In genomic region chr13:109870281-109871017, GRCh38 we compare ENCODE assay signal across 15 cellular contexts.
DNase-seq lines count a peak whose midpoint lies in the region; FAIRE-seq and TF ChIP-seq lines count a peak whose summit lies in the region.
"Had no signal": no experiment of that assay in that cellular context is flagged by ENCODE, and none has a peak within 500 bp of the region (broad histone marks: within the 10 kb centered on the region; RNA-seq: fewer than 3 reads in every experiment).

No MANE protein-coding gene starts in this region.

- H2AFZ ChIP-seq in H1 (ENCODE audit: low read length): no peak overlapping the region

- H3K36me3 Mint-ChIP-seq in activated naive CD8-positive, alpha-beta T cell: no peaks in the 10 kb centered on the region
- H3K36me3 Mint-ChIP-seq in activated naive CD8-positive, alpha-beta T cell treated with anti-CD3 and anti-CD28 coated beads for 36 hours: no peaks in the 10 kb centered on the region

- POLR2A ChIA-PET in H1 (lab: Charles Lee; ENCODE audit: partially characterized antibody): no interaction called here

- H2BK20ac ChIP-seq in H1 (ENCODE audit: low read length): no peak overlapping the region

- no peak overlapping the region for H4K5ac ChIP-seq in H1 (ENCODE audit: insufficient read length, low read depth, low read length)

- no peak for TF ChIP-seq EP300 in H1 (IDR thresholded peaks at IDR 0.05; ENCODE audit: borderline replicate concordance in 1 of 2, low read depth in 2 of 2, low read length in 2 of 2)

- no peak overlapping the region for H2AK5ac ChIP-seq in H1 (ENCODE audit: low read depth, low read length)

- no peaks in the 10 kb centered on the region for H3K79me1 ChIP-seq in H1 (ENCODE audit: low read depth, low read length)

- H3K9me3 ChIP-seq in H1 (ENCODE audit: insufficient read depth in 2 of 2, low read depth in 1 of 2, low read length in 1 of 2): no peaks in the 10 kb centered on the region
- no peaks in the 10 kb centered on the region for H3K9me3 ChIP-seq in thyroid gland
- H3K9me3 ChIP-seq: neutrophil had no signal

- H3K27ac ChIP-seq in H1 (ENCODE audit: low read depth, low read length) (no peak overlapping the region), thyroid gland (peak overlapping the region in 2 of 3 donors; percentile 62 to 68)
- H3K27ac ChIP-seq: neutrophil had no signal

- H3K79me2 ChIP-seq in H1 (ENCODE audit: control insufficient read depth in 1 of 2, insufficient read depth in 2 of 2, low read length in 2 of 2): no peaks in the 10 kb centered on the region

- intact Hi-C loops in thyroid gland (cut with DNase I): no loop called here

- no peak overlapping the region for H4K91ac ChIP-seq in H1 (replicated peaks; ENCODE audit: insufficient read length, low read length)

- H3K27ac Mint-ChIP-seq in activated naive CD8-positive, alpha-beta T cell: no peak overlapping the region
- no peak overlapping the region for H3K27ac Mint-ChIP-seq in activated naive CD8-positive, alpha-beta T cell treated with anti-CD3 and anti-CD28 coated beads for 36 hours

- DNase-seq in activated naive CD8-positive, alpha-beta T cell treated with anti-CD3 and anti-CD28 coated beads for 36 hours: no peak
- DNase-seq in H1 (ENCODE audit: low read depth in 1 of 2, low spot score in 2 of 2) (no peak), mucosa of gallbladder (ENCODE audit: low spot score) (peak; percentile 26), thyroid gland (no peak), Ammon's horn (ENCODE audit: low spot score) (no peak), NCI-H82 treated with DMSO at 0.1 percent for 48 hours (lab: John Stamatoyannopoulos, UW; ENCODE audit: unreplicated experiment) (no peak), NCI-H510A (lab: John Stamatoyannopoulos, UW) (no peak)
- DNase-seq: activated T-cell treated with anti-CD3 and anti-CD28 coated beads, Interleukin-2, amount 50 U/mL, for 1 hour; cortex of kidney; T-helper 9 cell had no signal

- no peaks in the 10 kb centered on the region for H4K20me1 ChIP-seq in H1 (replicated peaks in 1 of 2; ENCODE audit: control insufficient read depth in 1 of 2, insufficient read depth in 2 of 2, low read length in 2 of 2)

- H3K56ac ChIP-seq in H1 (replicated peaks; ENCODE audit: insufficient read length, low read depth, low read length): no peak overlapping the region

- no peak overlapping the region for H3K4me3 ChIP-seq in H1 (ENCODE audit: extremely low read depth in 1 of 4, insufficient read depth in 2 of 4, low read depth in 3 of 4, low read length in 4 of 4)
- H3K4me3 ChIP-seq in thyroid gland (replicated peaks in 1 of 3): no peak overlapping the region
- H3K4me3 ChIP-seq: GM12878 had no signal

- H3K18ac ChIP-seq in H1 (ENCODE audit: extremely low read depth, low read length): no peak overlapping the region

- H3K4me1 Mint-ChIP-seq in activated naive CD8-positive, alpha-beta T cell (ENCODE audit: low read depth): peaks cover 5% of the 10 kb centered on the region
- no peaks in the 10 kb centered on the region for H3K4me1 Mint-ChIP-seq in activated naive CD8-positive, alpha-beta T cell treated with anti-CD3 and anti-CD28 coated beads for 36 hours

- TF ChIP-seq RAD21 in H1 (IDR thresholded peaks at IDR 0.05 in 1 of 2, conservative IDR thresholded peaks at IDR 0.05 in 1 of 2; ENCODE audit: low read depth in 2 of 2, low read length in 2 of 2): no peak

- H3K4me3 Mint-ChIP-seq in activated naive CD8-positive, alpha-beta T cell: peak overlapping the region; percentile 77
- no peak overlapping the region for H3K4me3 Mint-ChIP-seq in activated naive CD8-positive, alpha-beta T cell treated with anti-CD3 and anti-CD28 coated beads for 36 hours
- H3K4me3 Mint-ChIP-seq: H9 had no signal

- H3K36me3 ChIP-seq in H1 (ENCODE audit: control insufficient read depth in 2 of 4, insufficient read depth in 4 of 4, low read length in 3 of 4) (no peaks in the 10 kb centered on the region), thyroid gland (no peaks in the 10 kb centered on the region)
- H3K36me3 ChIP-seq: neutrophil had no signal

- H3K4me1 ChIP-seq in H1 (replicated peaks in 1 of 4; ENCODE audit: control insufficient read depth in 3 of 4, insufficient read depth in 4 of 4, low read length in 3 of 4) (peaks cover 0 to 3% (median 1%) of the 10 kb centered on the region in 4 experiments; a peak in 1 of 7 replicates), thyroid gland (peaks cover 28 to 44% of the 10 kb centered on the region in 2 donors)

- no peak for TF ChIP-seq CTCF in H1 (IDR thresholded peaks at IDR 0.05; ENCODE audit: control extremely low read depth in 1 of 3, insufficient read depth in 1 of 3, low read depth in 1 of 3, low read length in 3 of 3)
- TF ChIP-seq CTCF in thyroid gland (IDR thresholded peaks at IDR 0.05): no peak

- H3K27me3 Mint-ChIP-seq in activated naive CD8-positive, alpha-beta T cell: peaks cover 12% of the 10 kb centered on the region
- peaks cover 34% of the 10 kb centered on the region for H3K27me3 Mint-ChIP-seq in activated naive CD8-positive, alpha-beta T cell treated with anti-CD3 and anti-CD28 coated beads for 36 hours

- no peak overlapping the region for H2BK12ac ChIP-seq in H1 (ENCODE audit: low read depth, low read length)

- TF ChIP-seq POLR2A in H1 (IDR thresholded peaks at IDR 0.05; ENCODE audit: control extremely low read depth in 1 of 2, low read depth in 2 of 2, low read length in 2 of 2) (no peak), thyroid gland (IDR thresholded peaks at IDR 0.05) (no peak)

- H3K23ac ChIP-seq in H1 (ENCODE audit: insufficient read length): no peak overlapping the region

- H3K27me3 ChIP-seq in H1 (replicated peaks in 1 of 4; ENCODE audit: control insufficient read depth in 3 of 4, extremely low read depth in 1 of 4, insufficient read depth in 3 of 4, low read length in 3 of 4): no peaks in the 10 kb centered on the region; a peak in 1 of 7 replicates
- H3K27me3 ChIP-seq in thyroid gland: no peaks in the 10 kb centered on the region

- H3K14ac ChIP-seq in H1 (ENCODE audit: insufficient read length): no peak overlapping the region

- 0 out of 2 replicates have a peak overlapping the region, but pooled peaks have one; percentile 32 for H2BK15ac ChIP-seq in H1 (ENCODE audit: low read length)

- no peak overlapping the region for H2BK5ac ChIP-seq in H1 (ENCODE audit: low read depth, low read length)

- FAIRE-seq in H1 (lab: Jason Lieb, UNC): no peak
- FAIRE-seq: A204.1, GM12878 had no signal

- H3K23me2 ChIP-seq in H1 (ENCODE audit: low read depth, low read length): no peaks in the 10 kb centered on the region; the same call in 1 of the 2 replicates

- no peak overlapping the region for H3K4ac ChIP-seq in H1 (replicated peaks; ENCODE audit: insufficient read length, low read depth, low read length)

- H3K9me3 Mint-ChIP-seq in activated naive CD8-positive, alpha-beta T cell (ENCODE audit: low read depth): no peaks in the 10 kb centered on the region
- no peaks in the 10 kb centered on the region for H3K9me3 Mint-ChIP-seq in activated naive CD8-positive, alpha-beta T cell treated with anti-CD3 and anti-CD28 coated beads for 36 hours
- H3K9me3 Mint-ChIP-seq: H9 had no signal

- no peak overlapping the region for H4K8ac ChIP-seq in H1 (ENCODE audit: extremely low read depth, insufficient read depth, low read length)

- no peak overlapping the region for H3K4me2 ChIP-seq in H1 (ENCODE audit: insufficient read depth in 1 of 2, low read depth in 2 of 2, low read length in 2 of 2)

- CTCF ChIA-PET in H1 (lab: Charles Lee; ENCODE audit: partially characterized antibody): interaction anchor here (0.6 to 1.5 kb wide), 2 partner anchors 10 to 101 kb away, joined by 3 to 7 read pairs; no protein-coding TSS in a partner anchor

- H3K9ac ChIP-seq in H1 (replicated peaks in 1 of 4; ENCODE audit: extremely low read depth in 1 of 4, low read depth in 3 of 4, low read length in 3 of 4): no peak overlapping the region

- H2BK120ac ChIP-seq in H1 (replicated peaks; ENCODE audit: low read depth, low read length): no peak overlapping the region

- 92% methylated on average over 10 of the region's 10 CpGs; no CpG with 5 or more reads in 1 of the 2 experiments for WGBS in H1 (ENCODE audit: extremely low coverage in 1 of 2, insufficient coverage in 1 of 2, insufficient read length in 1 of 2, insufficient replicate concordance in 2 of 2, low coverage in 1 of 2, low lambda C conversion rate in 2 of 2, missing lambda C conversion rate in 1 of 2), 2 experiments
- 92 to 96% methylated on average over 8 to 10 of the region's 10 CpGs for WGBS in thyroid gland, 2 donors

TF ChIP-seq in H1, 55 proteins besides CTCF, POLR2A, EP300 and RAD21 (continues in another document):
- TF ChIP-seq EGR1 (IDR thresholded peaks at IDR 0.05; ENCODE audit: borderline replicate concordance, low read depth, low read length): no peak
- no peak for TF ChIP-seq SIRT6 (IDR thresholded peaks at IDR 0.05; ENCODE audit: low read length)
- no peak for TF ChIP-seq POLR2AphosphoS5 (IDR thresholded peaks at IDR 0.05; ENCODE audit: low read depth, low read length)
- TF ChIP-seq SIN3A (conservative IDR thresholded peaks at IDR 0.05 in 1 of 2, IDR thresholded peaks at IDR 0.05 in 1 of 2; ENCODE audit: low read depth in 1 of 2, low read length in 2 of 2): no peak
- TF ChIP-seq ATF3 (IDR thresholded peaks at IDR 0.05; ENCODE audit: insufficient read depth, low read depth, low read length): no peak
- no peak for TF ChIP-seq RFX5 (IDR thresholded peaks at IDR 0.05; ENCODE audit: borderline replicate concordance, low read depth, low read length)
- no peak for TF ChIP-seq CREB1 (IDR thresholded peaks at IDR 0.05)
- TF ChIP-seq NANOG (IDR thresholded peaks at IDR 0.05; ENCODE audit: insufficient read depth, low read depth, low read length, poor library complexity, severe bottlenecking): no peak
- no peak for TF ChIP-seq RXRA (IDR thresholded peaks at IDR 0.05; ENCODE audit: insufficient read depth, low read depth, low read length)
- no peak for TF ChIP-seq CEBPB (IDR thresholded peaks at IDR 0.05; ENCODE audit: low read depth, low read length)
- no peak for TF ChIP-seq E2F6 (IDR thresholded peaks at IDR 0.05)
- no peak for TF ChIP-seq MAFK (IDR thresholded peaks at IDR 0.05; ENCODE audit: low read depth, low read length)
- no peak for TF ChIP-seq CBX5 (IDR thresholded peaks at IDR 0.05; ENCODE audit: low read depth, low read length)
- TF ChIP-seq TEAD4 (IDR thresholded peaks at IDR 0.05; ENCODE audit: low read depth, low read length): no peak
- TF ChIP-seq BCL11A (IDR thresholded peaks at IDR 0.05; ENCODE audit: low read depth in 2 of 2, low read length in 2 of 2): no peak
- no peak for TF ChIP-seq TAF1 (IDR thresholded peaks at IDR 0.05; ENCODE audit: low read depth, low read length)
